Comparison of ENCODE assay signal across 10 cellular contexts in the genomic region with DNA sequence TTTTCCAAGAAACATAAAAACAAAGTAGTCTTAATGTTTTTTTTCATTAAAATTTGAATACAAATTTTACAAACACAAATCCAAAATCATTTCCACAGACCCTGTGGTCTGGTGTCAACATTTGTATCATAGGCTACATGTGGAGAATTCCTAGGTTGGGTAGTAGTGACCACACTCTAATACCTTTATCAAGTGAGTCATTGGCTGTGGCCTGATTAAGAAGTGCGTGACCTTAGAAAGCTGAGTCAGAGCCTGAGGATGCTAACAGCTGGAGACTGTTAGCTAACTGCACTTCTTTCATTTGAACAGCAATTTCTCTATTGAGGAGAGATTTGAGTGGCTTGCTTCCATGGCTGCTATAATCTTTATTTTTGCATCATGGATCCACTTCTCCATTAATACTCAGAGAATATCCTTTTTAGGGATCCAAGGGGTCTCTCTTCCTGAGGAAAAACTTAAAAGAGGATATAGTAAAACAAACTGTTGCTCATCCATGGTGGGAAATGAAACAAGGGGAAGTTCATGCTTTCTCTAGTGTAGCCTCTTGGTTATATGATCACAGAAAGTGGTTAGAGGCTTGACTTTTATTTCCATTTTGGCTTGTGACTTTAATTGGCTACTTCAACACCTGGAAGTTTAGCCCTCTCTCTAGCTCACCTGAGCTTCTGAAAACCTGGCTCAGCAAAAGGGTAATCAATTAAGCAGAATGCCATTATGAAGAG.
DNase-seq lines count a peak whose midpoint lies in the region; ATAC-seq, FAIRE-seq and TF ChIP-seq lines count a peak whose summit lies in the region.
"Had no signal": no experiment of that assay in that cellular context is flagged by ENCODE, and none has a peak within 500 bp of the region (broad histone marks: within the 10 kb centered on the region; RNA-seq: fewer than 3 reads in every experiment).

No MANE protein-coding gene starts in this region.

- peak overlapping the region; percentile 86 for H3K27ac ChIP-seq in astrocyte (ENCODE audit: low read depth, low read length)

- no peaks in the 10 kb centered on the region for H3K9me3 Mint-ChIP-seq in astrocyte (ENCODE audit: unreplicated experiment)

- peak overlapping the region; percentile 69 for H3K27ac Mint-ChIP-seq in astrocyte (ENCODE audit: unreplicated experiment)

- peak overlapping the region; percentile 62 for H3K9ac ChIP-seq in astrocyte (ENCODE audit: low read length)

- H3K9me3 ChIP-seq in astrocyte (ENCODE audit: insufficient read depth, low read depth, low read length), result no peaks in the 10 kb centered on the region

- H4K20me1 ChIP-seq in astrocyte (ENCODE audit: insufficient read depth, low read length), result no peaks in the 10 kb centered on the region

- H3K27me3 Mint-ChIP-seq in astrocyte (ENCODE audit: low read depth, unreplicated experiment), result no peaks in the 10 kb centered on the region

- peak overlapping the region; percentile 71 for H3K4me2 ChIP-seq in astrocyte (ENCODE audit: low read length)

- DNase-seq in DMS53 (lab: John Stamatoyannopoulos, UW) (peak; percentile 70), LoVo (ENCODE audit: low spot score) (peak; percentile 53), astrocyte (ENCODE audit: low read depth) (peak; percentile 99), islet precursor cell (peak; percentile 74), D341Med (ENCODE audit: low spot score) (no peak)
- DNase-seq in stimulated activated CD4-positive, alpha-beta T cell treated with anti-CD3 and anti-CD28 coated beads, Interleukin-1b, Interleukin-23, amount 100 ng/mL, for 48 hours, result no peak
- DNase-seq: GDM1, nucleus accumbens had no signal

- H3K4me3 Mint-ChIP-seq in astrocyte (ENCODE audit: unreplicated experiment), result no peak overlapping the region

- H3K36me3 ChIP-seq in astrocyte (ENCODE audit: insufficient read depth, low read length), result no peaks in the 10 kb centered on the region

- no peak overlapping the region for H2AFZ ChIP-seq in astrocyte (ENCODE audit: low read depth, low read length)

- H3K4me1 ChIP-seq in astrocyte (ENCODE audit: insufficient read depth, low read length), result peaks cover 22% of the 10 kb centered on the region

- H3K4me1 Mint-ChIP-seq in astrocyte (ENCODE audit: low read depth, unreplicated experiment), result peaks cover 13% of the 10 kb centered on the region

- no peak for TF ChIP-seq CTCF in astrocyte (IDR thresholded peaks at IDR 0.05; ENCODE audit: insufficient read depth, low read depth, low read length)

- H3K36me3 Mint-ChIP-seq in astrocyte (ENCODE audit: low read depth, unreplicated experiment), result no peaks in the 10 kb centered on the region

- no peak for ATAC-seq in GM21381 (IDR thresholded peaks at IDR 0.05; ENCODE audit: unreplicated experiment)
- ATAC-seq in GM21786 (IDR thresholded peaks at IDR 0.05; ENCODE audit: unreplicated experiment), result no peak

- H3K4me3 ChIP-seq in astrocyte (ENCODE audit: insufficient read depth, low read depth, low read length), result peak overlapping the region; percentile 6

- peak; percentile 78 for FAIRE-seq in astrocyte (lab: Jason Lieb, UNC)

- no peaks in the 10 kb centered on the region for H3K27me3 ChIP-seq in astrocyte (ENCODE audit: insufficient read depth, low read length)

- H3K79me2 ChIP-seq in astrocyte (ENCODE audit: insufficient read depth, low read length), result no peaks in the 10 kb centered on the region

Comparison
In these comparisons a context has a peak if more than half of its experiments do, and no peak if none do; other contexts are left out.
1. DNase-seq: peak in DMS53 (single experiment), LoVo (single experiment), astrocyte (single experiment) and islet precursor cell (single experiment); none in stimulated activated CD4-positive, alpha-beta T cell treated with anti-CD3 and anti-CD28 coated beads, Interleukin-1b, Interleukin-23, amount 100 ng/mL, for 48 hours (single experiment) and D341Med (single experiment).